9 cellular contexts compared by ENCODE assay signal in genomic region chr2:60548844-60549243, GRCh38. TPM values are rescaled to one million over a fixed set of nuclear protein-coding genes. Genes with fewer than 3 reads are reported as not detected.
DNase-seq lines count a peak whose midpoint lies in the region; ATAC-seq, FAIRE-seq and TF ChIP-seq lines count a peak whose summit lies in the region.
"Had no signal": no experiment of that assay in that cellular context is flagged by ENCODE, and none has a peak within 500 bp of the region (broad histone marks: within the 10 kb centered on the region; RNA-seq: fewer than 3 reads in every experiment).

No MANE protein-coding gene starts in this region.

- in situ Hi-C loops in brain microvascular endothelial cell (cut with HindIII; ENCODE audit: low pct_ligation_motif_present, low sequenced_read_pairs): no loop called here

- no peak for FAIRE-seq in urothelium cell line (lab: Jason Lieb, UNC)

- H3K9ac ChIP-seq in HUES48 (ENCODE audit: low read depth, low read length) (peak overlapping the region; percentile 80), muscle layer of colon (ENCODE audit: low read length) (peak overlapping the region; percentile 16)

- H3K27me3 ChIP-seq in BE2C: no peaks in the 10 kb centered on the region
- no peaks in the 10 kb centered on the region for H3K27me3 ChIP-seq in HUES48 (ENCODE audit: control insufficient read depth, insufficient read depth, low read length)
- no peaks in the 10 kb centered on the region for H3K27me3 ChIP-seq in brain microvascular endothelial cell (replicated peaks)
- peaks cover 0 to 5% of the 10 kb centered on the region in 2 donors for H3K27me3 ChIP-seq in muscle layer of colon (ENCODE audit: control insufficient read depth in 1 of 2, insufficient read depth in 2 of 2, low read length in 2 of 2)

- no peak for TF ChIP-seq CTCF in BE2C (IDR thresholded peaks at IDR 0.05; ENCODE audit: low read depth, low read length)
- no peak for TF ChIP-seq CTCF in brain microvascular endothelial cell (IDR thresholded peaks at IDR 0.05; ENCODE audit: low read depth, low read length, missing control alignments)

- H3K36me3 ChIP-seq in BE2C (peaks cover 19% of the 10 kb centered on the region), HUES48 (ENCODE audit: control insufficient read depth, insufficient read depth, low read length) (peaks cover 33% of the 10 kb centered on the region), brain microvascular endothelial cell (replicated peaks) (peaks cover 3% of the 10 kb centered on the region), muscle layer of colon (ENCODE audit: insufficient read depth, low read length) (peaks cover 7% of the 10 kb centered on the region)

- peak overlapping the region; percentile 87 for H3K4me3 ChIP-seq in BE2C (ENCODE audit: low read depth, low read length)
- peak overlapping the region; percentile 93 for H3K4me3 ChIP-seq in HUES48 (ENCODE audit: low read depth, low read length)
- H3K4me3 ChIP-seq in brain microvascular endothelial cell (ENCODE audit: low read depth, low read length): peak overlapping the region; percentile 86
- H3K4me3 ChIP-seq in muscle layer of colon (ENCODE audit: low read depth in 1 of 2, low read length in 2 of 2): peak overlapping the region; percentile 81 to 86

- ATAC-seq in HG03039 (IDR thresholded peaks at IDR 0.05; ENCODE audit: unreplicated experiment): no peak
- no peak for ATAC-seq in HG02885 (IDR thresholded peaks at IDR 0.05; ENCODE audit: poor library complexity, unreplicated experiment)

- H3K4me1 ChIP-seq in BE2C (peaks cover 4% of the 10 kb centered on the region), HUES48 (ENCODE audit: control insufficient read depth, insufficient read depth, low read length) (peaks cover 49% of the 10 kb centered on the region), muscle layer of colon (ENCODE audit: insufficient read depth, low read length) (peaks cover 37% of the 10 kb centered on the region)

- DNase-seq in BE2C (no peak), brain microvascular endothelial cell (no peak), GF-D8 (lab: John Stamatoyannopoulos, UW) (no peak), urothelium cell line (ENCODE audit: low spot score) (no peak)
- DNase-seq: activated CD4-positive, CD25-positive, alpha-beta regulatory T cell had no signal

- H3K9me3 ChIP-seq in BE2C (no peaks in the 10 kb centered on the region), HUES48 (ENCODE audit: control insufficient read depth, insufficient read depth, low read length) (no peaks in the 10 kb centered on the region), muscle layer of colon (ENCODE audit: low read length) (no peaks in the 10 kb centered on the region)

- H3K27ac ChIP-seq in HUES48 (ENCODE audit: low read depth, low read length) (peak overlapping the region; percentile 97), brain microvascular endothelial cell (peak overlapping the region; percentile 61), muscle layer of colon (ENCODE audit: low read depth, low read length) (peak overlapping the region; percentile 89)

RNA-seq across cellular contexts. Expression of gene BCL11A, which starts 4.6 kb away (rescaled TPM):
- polyA plus RNA-seq in BE2C (2012; ENCODE audit: insufficient read depth, insufficient read length, low read depth): 6.5 TPM
